In genomic region chr7:108419961-108420360, GRCh38 we compare ENCODE assay signal across 17 cellular contexts.
"Had no signal": no experiment of that assay in that cellular context is flagged by ENCODE, and none has a peak within 500 bp of the region (broad histone marks: within the 10 kb centered on the region; RNA-seq: fewer than 3 reads in every experiment).

No MANE protein-coding gene starts in this region.

- H3K4me3 ChIP-seq: coronary artery, thoracic aorta had no signal

- H3K9me3 Mint-ChIP-seq: activated CD4-positive, alpha-beta T cell treated with anti-CD3 and anti-CD28 coated beads, Interleukin-2, amount 10 ng/mL, durations not matched to agents 7 days and 5 days; activated naive CD4-positive, alpha-beta T cell treated with anti-CD3 and anti-CD28 coated beads, Interleukin-2, amount 50 U/mL, for 24 hours; stimulated activated naive CD8-positive, alpha-beta T cell treated with anti-CD3 and anti-CD28 coated beads, Interleukin-15, amount 100 ng/mL, for 72 hours; T-helper 1 cell treated with Interleukin-12 subunit alpha and Interleukin-12 subunit beta and Interleukin-4 antibody, amounts not matched to agents 30 μg/mL and 1 μg/mL, for 36 hours had no signal

- H3K27ac ChIP-seq: coronary artery, thoracic aorta had no signal

- DNase-seq: activated CD4-positive, alpha-beta T cell treated with anti-CD3 and anti-CD28 coated beads, Interleukin-2, amount 10 ng/mL, durations not matched to agents 7 days and 5 days; activated CD4-positive, CD25-positive, alpha-beta regulatory T cell; activated T-cell treated with anti-CD3 and anti-CD28 coated beads, Interleukin-2, amount 50 U/mL, for 1 hour; anterior cingulate cortex; effector memory CD4-positive, alpha-beta T cell; mammary epithelial cell; natural killer cell; occipital lobe; stimulated activated CD4-positive, alpha-beta T cell treated with anti-CD3 and anti-CD28 coated beads, Interleukin-12 subunit alpha, Interleukin-12 subunit beta, amount 100 ng/mL, for 4 hours; stimulated activated CD4-positive, alpha-beta T cell treated with anti-CD3 and anti-CD28 coated beads, Interleukin-2, amount 100 ng/mL, for 48 hours; stimulated activated naive CD8-positive, alpha-beta T cell treated with anti-CD3 and anti-CD28 coated beads, Interleukin-15, amount 100 ng/mL, for 72 hours had no signal

- H3K4me1 Mint-ChIP-seq: natural killer cell had no signal

- H3K36me3 Mint-ChIP-seq: activated naive CD4-positive, alpha-beta T cell treated with anti-CD3 and anti-CD28 coated beads, Interleukin-2, amount 50 U/mL, for 24 hours; natural killer cell had no signal

- H3K27ac Mint-ChIP-seq: activated CD4-positive, alpha-beta T cell treated with anti-CD3 and anti-CD28 coated beads, Interleukin-2, amount 10 ng/mL, durations not matched to agents 7 days and 5 days; activated naive CD4-positive, alpha-beta T cell treated with anti-CD3 and anti-CD28 coated beads, Interleukin-2, amount 50 U/mL, for 24 hours; natural killer cell; T-helper 1 cell treated with Interleukin-12 subunit alpha and Interleukin-12 subunit beta and Interleukin-4 antibody, amounts not matched to agents 30 μg/mL and 1 μg/mL, for 36 hours had no signal

- H3K4me3 Mint-ChIP-seq: activated CD4-positive, alpha-beta T cell treated with anti-CD3 and anti-CD28 coated beads, Interleukin-2, amount 10 ng/mL, durations not matched to agents 7 days and 5 days; activated naive CD4-positive, alpha-beta T cell treated with anti-CD3 and anti-CD28 coated beads, Interleukin-2, amount 50 U/mL, for 24 hours; natural killer cell; T-helper 1 cell treated with Interleukin-12 subunit alpha and Interleukin-12 subunit beta and Interleukin-4 antibody, amounts not matched to agents 30 μg/mL and 1 μg/mL, for 36 hours had no signal

- H3K36me3 ChIP-seq: thoracic aorta had no signal

- H3K27me3 Mint-ChIP-seq: stimulated activated naive CD8-positive, alpha-beta T cell treated with anti-CD3 and anti-CD28 coated beads, Interleukin-15, amount 100 ng/mL, for 72 hours had no signal

- ATAC-seq: left lobe of liver; natural killer cell; sciatic nerve; stimulated activated naive CD8-positive, alpha-beta T cell treated with anti-CD3 and anti-CD28 coated beads, Interleukin-15, amount 100 ng/mL, for 72 hours had no signal

- H3K9me3 ChIP-seq: thoracic aorta had no signal
